In genomic region chr15:40926659-40927496, GRCh38 we compare ENCODE assay signal across 10 cellular contexts. TPM values are rescaled to one million over a fixed set of nuclear protein-coding genes. Genes with fewer than 3 reads are reported as not detected.
A peak's percentile ranks its signal among the peaks of the same experiment; 100 is the strongest.
DNase-seq lines count a peak whose midpoint lies in the region; TF ChIP-seq lines count a peak whose summit lies in the region.
"Had no signal": no experiment of that assay in that cellular context is flagged by ENCODE, and none has a peak within 500 bp of the region (broad histone marks: within the 10 kb centered on the region; RNA-seq: fewer than 3 reads in every experiment).

No MANE protein-coding gene starts in this region.

- H3F3A ChIP-seq in DOHH2 (ENCODE audit: control insufficient read depth, insufficient read depth) (no peaks in the 10 kb centered on the region), OCI-LY1 (ENCODE audit: insufficient read depth, low read length) (no peaks in the 10 kb centered on the region), neural progenitor cell (ENCODE audit: low read depth) (peaks cover 25% of the 10 kb centered on the region)

- H3K27ac ChIP-seq in DOHH2 (ENCODE audit: low read depth, low read length) (no peak overlapping the region), OCI-LY1 (ENCODE audit: low read depth, low read length, poor library complexity, severe bottlenecking) (no peak overlapping the region), neural progenitor cell (no peak overlapping the region)
- H3K27ac ChIP-seq in effector memory CD4-positive, alpha-beta T cell (ENCODE audit: insufficient read depth, low read length, poor library complexity, severe bottlenecking): no peak overlapping the region

- peaks cover 89% of the 10 kb centered on the region for H3K27me3 ChIP-seq in DOHH2 (ENCODE audit: control insufficient read depth, low read length)
- H3K27me3 ChIP-seq in OCI-LY1 (ENCODE audit: insufficient read depth, low read length): peaks cover 10% of the 10 kb centered on the region
- peaks cover 62% of the 10 kb centered on the region for H3K27me3 ChIP-seq in effector memory CD4-positive, alpha-beta T cell (replicated peaks; ENCODE audit: control insufficient read depth, insufficient read depth, low read length, poor library complexity, severe bottlenecking)
- peaks cover 100% of the 10 kb centered on the region for H3K27me3 ChIP-seq in neural progenitor cell
- peaks cover 39% of the 10 kb centered on the region for H3K27me3 ChIP-seq in BE2C

- peaks cover 52% of the 10 kb centered on the region for H3K4me1 ChIP-seq in DOHH2 (ENCODE audit: control insufficient read depth, low read length)
- peaks cover 41% of the 10 kb centered on the region for H3K4me1 ChIP-seq in OCI-LY1 (ENCODE audit: insufficient read depth, low read length, severe bottlenecking)
- H3K4me1 ChIP-seq in effector memory CD4-positive, alpha-beta T cell (ENCODE audit: control insufficient read depth, insufficient read depth, low read length, poor library complexity, severe bottlenecking): peaks cover 55% of the 10 kb centered on the region
- H3K4me1 ChIP-seq in neural progenitor cell: peaks cover 54% of the 10 kb centered on the region
- no peaks in the 10 kb centered on the region for H3K4me1 ChIP-seq in BE2C

- DNase-seq in effector memory CD4-positive, alpha-beta T cell: no peak
- no peak for DNase-seq in neural progenitor cell (ENCODE audit: low spot score)
- no peak for DNase-seq in NCI-H2081 (lab: John Stamatoyannopoulos, UW)
- no peak for DNase-seq in BE2C
- no peak for DNase-seq in superior temporal gyrus (ENCODE audit: extremely low spot score)
- DNase-seq in NK-92 treated with Interleukin-12 subunit alpha and Interleukin-12 subunit beta, amount 100 ng/mL, for 24 hours (lab: John Stamatoyannopoulos, UW): no peak
- DNase-seq: EL, posterior cingulate gyrus had no signal

- H3K4me2 ChIP-seq in DOHH2 (ENCODE audit: low read length): peak overlapping the region; percentile 42
- H3K4me2 ChIP-seq in OCI-LY1 (ENCODE audit: low read length): peak overlapping the region; percentile 88; the same call in 1 of the 2 replicates
- peak overlapping the region; percentile 87 for H3K4me2 ChIP-seq in neural progenitor cell

- no peaks in the 10 kb centered on the region for H3K36me3 Mint-ChIP-seq in neural progenitor cell

- H2AFZ ChIP-seq in OCI-LY1 (ENCODE audit: low read length) (no peak overlapping the region), neural progenitor cell (replicated peaks) (no peak overlapping the region)

- H3K9me3 Mint-ChIP-seq in neural progenitor cell: no peaks in the 10 kb centered on the region

- H3K9me2 ChIP-seq in DOHH2 (replicated peaks; ENCODE audit: control insufficient read depth, low read length) (no peaks in the 10 kb centered on the region), OCI-LY1 (ENCODE audit: low read depth, low read length) (no peaks in the 10 kb centered on the region)

- H3K36me3 ChIP-seq in DOHH2 (ENCODE audit: control insufficient read depth, low read length) (no peaks in the 10 kb centered on the region), OCI-LY1 (ENCODE audit: insufficient read depth, low read length) (no peaks in the 10 kb centered on the region), neural progenitor cell (no peaks in the 10 kb centered on the region), BE2C (no peaks in the 10 kb centered on the region)
- no peaks in the 10 kb centered on the region for H3K36me3 ChIP-seq in effector memory CD4-positive, alpha-beta T cell (ENCODE audit: control insufficient read depth, insufficient read depth, low read length)

- H3K4me3 ChIP-seq in DOHH2 (ENCODE audit: low read length): no peak overlapping the region
- H3K4me3 ChIP-seq in OCI-LY1 (ENCODE audit: low read depth, low read length, poor library complexity, severe bottlenecking): no peak overlapping the region
- H3K4me3 ChIP-seq in effector memory CD4-positive, alpha-beta T cell (ENCODE audit: insufficient read depth, low read depth, low read length, poor library complexity, severe bottlenecking): peak overlapping the region; percentile 58
- H3K4me3 ChIP-seq in neural progenitor cell: peak overlapping the region; percentile 46
- no peak overlapping the region for H3K4me3 ChIP-seq in BE2C (ENCODE audit: low read depth, low read length)

- H4K20me1 ChIP-seq in DOHH2 (ENCODE audit: control insufficient read depth, insufficient read depth, low read depth, low read length): no peaks in the 10 kb centered on the region; the same call in 1 of the 2 replicates
- H4K20me1 ChIP-seq in OCI-LY1 (ENCODE audit: insufficient read depth, low read length): no peaks in the 10 kb centered on the region
- H4K20me1 ChIP-seq in neural progenitor cell (ENCODE audit: low read depth): peaks cover 59% of the 10 kb centered on the region

- H3K9ac ChIP-seq in OCI-LY1 (ENCODE audit: low read length): no peak overlapping the region
- H3K9ac ChIP-seq in neural progenitor cell: no peak overlapping the region

- H3K79me2 ChIP-seq in DOHH2 (ENCODE audit: control insufficient read depth, low read length) (no peaks in the 10 kb centered on the region), OCI-LY1 (ENCODE audit: insufficient read depth, low read length) (no peaks in the 10 kb centered on the region), neural progenitor cell (ENCODE audit: low read depth) (no peaks in the 10 kb centered on the region)

- H3K27me3 Mint-ChIP-seq in neural progenitor cell (ENCODE audit: insufficient read depth, low read depth): peaks cover 75% of the 10 kb centered on the region

- peak overlapping the region; percentile 72 for H3K4me3 Mint-ChIP-seq in neural progenitor cell

- TF ChIP-seq CTCF in DOHH2 (IDR thresholded peaks at IDR 0.05; ENCODE audit: low read depth, low read length, poor library complexity, severe bottlenecking) (no peak), OCI-LY1 (IDR thresholded peaks at IDR 0.05; ENCODE audit: low read length) (no peak), neural progenitor cell (IDR thresholded peaks at IDR 0.05) (no peak), BE2C (IDR thresholded peaks at IDR 0.05; ENCODE audit: low read depth, low read length) (no peak)

- no peaks in the 10 kb centered on the region for H3K9me3 ChIP-seq in DOHH2 (ENCODE audit: control insufficient read depth, insufficient read depth, low read length)
- no peaks in the 10 kb centered on the region for H3K9me3 ChIP-seq in OCI-LY1 (ENCODE audit: low read length)
- H3K9me3 ChIP-seq in effector memory CD4-positive, alpha-beta T cell (ENCODE audit: control insufficient read depth, low read length): no peaks in the 10 kb centered on the region
- H3K9me3 ChIP-seq in neural progenitor cell (ENCODE audit: low read depth): no peaks in the 10 kb centered on the region
- no peaks in the 10 kb centered on the region for H3K9me3 ChIP-seq in BE2C

- H3K4me1 Mint-ChIP-seq in neural progenitor cell: peaks cover 39% of the 10 kb centered on the region

- no peak overlapping the region for H3K27ac Mint-ChIP-seq in neural progenitor cell

RNA-seq across cellular contexts. Expression of gene DLL4, which starts 2.3 kb away (rescaled TPM):
- 0.12 TPM in 1 of 2 replicates, not detected in the other for total RNA-seq in neural progenitor cell (ENCODE audit: low replicate concordance)
- 0.25 TPM for polyA plus RNA-seq in BE2C (2012; ENCODE audit: insufficient read depth, insufficient read length, low read depth)

RNA-seq across cellular contexts. Expression of gene CHAC1, which starts 26.4 kb away (rescaled TPM):
- total RNA-seq in neural progenitor cell (ENCODE audit: low replicate concordance): 2.4 and 4.8 TPM in 2 replicates
- 96.0 TPM for polyA plus RNA-seq in BE2C (2012; ENCODE audit: insufficient read depth, insufficient read length, low read depth)

RNA-seq across cellular contexts. Expression of gene VPS18, which starts 32.6 kb away (rescaled TPM):
- total RNA-seq in neural progenitor cell (ENCODE audit: low replicate concordance): 8.0 and 22.2 TPM in 2 replicates
- 32.7 TPM for polyA plus RNA-seq in BE2C (2012; ENCODE audit: insufficient read depth, insufficient read length, low read depth)

RNA-seq across cellular contexts. Expression of gene RHOV, which starts 52.8 kb away (rescaled TPM):
- 1.2 TPM in 1 of 2 replicates, not detected in the other for total RNA-seq in neural progenitor cell (ENCODE audit: low replicate concordance)
- 0.34 TPM for polyA plus RNA-seq in BE2C (2012; ENCODE audit: insufficient read depth, insufficient read length, low read depth)

Comparison
In these comparisons a context has a peak if more than half of its experiments do, and no peak if none do; other contexts are left out.
1. H3K4me3 ChIP-seq: peak in effector memory CD4-positive, alpha-beta T cell (single experiment) and neural progenitor cell (single experiment); none in DOHH2 (single experiment), OCI-LY1 (single experiment) and BE2C (single experiment).
2. Peak in every context shown above with its lines, with median percentiles within 50 percentile points of each other: H3K4me2 ChIP-seq.